ENCODE assay signal across 1 cellular context in the genomic region with DNA sequence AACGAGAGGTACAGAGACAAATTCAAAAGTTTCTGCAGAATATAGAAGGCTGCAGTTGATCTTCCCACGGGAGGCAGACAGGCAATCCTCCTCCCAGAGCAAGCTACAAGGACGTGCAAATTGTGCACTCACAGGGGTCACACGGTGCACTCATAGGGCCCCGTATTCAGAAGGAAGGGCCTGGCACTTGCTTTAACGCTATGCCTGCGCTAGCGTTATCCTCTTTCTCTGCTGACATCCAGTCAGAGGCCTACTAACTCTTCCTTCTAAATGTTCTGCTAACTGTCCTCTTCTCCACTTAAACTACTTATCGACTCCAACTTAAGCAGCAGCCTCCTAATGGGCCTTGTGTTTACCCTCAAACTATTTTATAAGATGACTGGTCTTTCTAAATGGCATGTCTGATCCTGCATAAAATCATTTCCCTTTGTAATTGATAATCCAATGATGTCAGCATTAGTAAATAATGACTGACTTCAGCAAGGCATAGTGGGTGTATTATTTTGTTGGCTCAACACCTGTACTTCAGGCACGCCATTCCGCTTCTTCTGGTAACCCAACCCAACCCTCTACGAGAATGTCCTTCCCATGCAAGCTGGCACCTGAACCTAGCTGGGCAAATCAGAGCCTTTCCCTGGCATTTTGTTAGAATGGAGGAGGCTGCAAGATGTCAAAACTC.
TF ChIP-seq lines count a peak whose summit lies in the region.

No MANE protein-coding gene starts in this region.

TF ChIP-seq in SK-N-SH, 30 proteins besides CTCF, POLR2A, EP300 and RAD21 (continued from another document):
- no peak for TF ChIP-seq TAF1 (IDR thresholded peaks at IDR 0.05; ENCODE audit: borderline replicate concordance, low read depth, low read length)
- TF ChIP-seq, protein P1, sequence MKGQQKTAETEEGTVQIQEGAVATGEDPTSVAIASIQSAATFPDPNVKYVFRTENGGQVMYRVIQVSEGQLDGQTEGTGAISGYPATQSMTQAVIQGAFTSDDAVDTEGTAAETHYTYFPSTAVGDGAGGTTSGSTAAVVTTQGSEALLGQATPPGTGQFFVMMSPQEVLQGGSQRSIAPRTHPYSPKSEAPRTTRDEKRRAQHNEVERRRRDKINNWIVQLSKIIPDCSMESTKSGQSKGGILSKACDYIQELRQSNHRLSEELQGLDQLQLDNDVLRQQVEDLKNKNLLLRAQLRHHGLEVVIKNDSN (IDR thresholded peaks at IDR 0.05; ENCODE audit: borderline replicate concordance, low read depth) = no peak
- TF ChIP-seq JUND (IDR thresholded peaks at IDR 0.05) = no peak
- TF ChIP-seq GABPA (IDR thresholded peaks at IDR 0.05; ENCODE audit: low read depth) = no peak
- no peak for TF ChIP-seq MEF2A (IDR thresholded peaks at IDR 0.05; ENCODE audit: borderline replicate concordance, low read depth)
TF ChIP-seq in SK-N-SH: peak in this region for 0.
